In the genomic region with DNA sequence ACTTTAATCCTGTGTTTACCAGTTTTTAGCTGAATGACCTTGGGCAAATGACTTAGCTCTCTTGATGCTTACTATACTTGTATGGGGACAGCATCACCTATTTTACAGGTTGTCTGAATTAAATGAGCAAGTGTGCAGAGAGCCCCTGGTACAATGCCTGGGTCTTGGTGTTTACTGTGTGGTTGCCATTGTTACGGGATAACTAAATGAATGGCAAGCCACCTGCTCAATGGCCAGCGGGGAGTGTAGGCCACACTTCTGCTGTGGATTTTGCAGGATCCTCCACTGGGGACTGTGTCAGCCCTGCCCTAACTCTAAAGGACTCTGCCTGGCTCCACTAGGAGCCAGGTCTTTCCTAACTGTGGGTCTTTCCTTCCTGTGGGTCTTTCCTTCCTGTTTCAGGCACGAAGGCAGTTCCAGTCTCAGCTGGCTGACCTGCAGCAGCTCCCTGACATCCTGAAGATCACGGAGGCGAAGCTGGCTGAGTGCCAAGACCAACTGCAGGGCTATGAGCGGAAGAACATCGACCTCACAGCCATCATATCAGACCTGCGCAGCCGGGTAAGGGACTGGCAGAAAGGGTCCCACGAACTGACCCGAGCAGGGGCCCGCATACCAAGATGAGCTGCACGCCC, we compare ENCODE assay signal across 8 cellular contexts. TPM values are rescaled to one million over a fixed set of nuclear protein-coding genes. Genes with fewer than 3 reads are reported as not detected.
DNase-seq lines count a peak whose midpoint lies in the region; ATAC-seq and TF ChIP-seq lines count a peak whose summit lies in the region.

No MANE protein-coding gene starts in this region.

- ATAC-seq in GM18520 (IDR thresholded peaks at IDR 0.05; ENCODE audit: unreplicated experiment) (no peak), GM18517 (IDR thresholded peaks at IDR 0.05; ENCODE audit: unreplicated experiment) (no peak), HG02938 (IDR thresholded peaks at IDR 0.05; ENCODE audit: unreplicated experiment) (no peak)

- DNase-seq in CMK (ENCODE audit: low read depth) (peak; percentile 98), NCI-H2029 (lab: John Stamatoyannopoulos, UW) (peak; percentile 73), brain microvascular endothelial cell (peak; percentile 48), medulla oblongata (ENCODE audit: extremely low spot score) (peak; percentile 20), SK-N-DZ (ENCODE audit: low spot score) (no peak)

- H3K36me3 ChIP-seq in brain microvascular endothelial cell (replicated peaks): peaks cover 56% of the 10 kb centered on the region

- TF ChIP-seq CTCF in brain microvascular endothelial cell (IDR thresholded peaks at IDR 0.05; ENCODE audit: low read depth, low read length, missing control alignments): no peak

- no peaks in the 10 kb centered on the region for H3K27me3 ChIP-seq in brain microvascular endothelial cell (replicated peaks)

- no peak overlapping the region for H3K4me3 ChIP-seq in brain microvascular endothelial cell (ENCODE audit: low read depth, low read length)

- H3K27ac ChIP-seq in brain microvascular endothelial cell: no peak overlapping the region

- in situ Hi-C loops in brain microvascular endothelial cell (cut with HindIII; ENCODE audit: low pct_ligation_motif_present, low sequenced_read_pairs): no loop called here

RNA-seq across cellular contexts. Expression of a gene that starts 10.3 kb away (rescaled TPM):
- 31.9 and 33.4 TPM in 2 replicates for polyA plus RNA-seq in SK-N-DZ (2014; cell fraction: cytosol; rRNA removed)
- 15.2 and 17.9 TPM in 2 replicates for polyA plus RNA-seq in SK-N-DZ (2014; cell fraction: nucleus; rRNA removed)

RNA-seq across cellular contexts. Expression of a gene that starts 38.4 kb away (rescaled TPM):
- polyA plus RNA-seq in SK-N-DZ (2014; cell fraction: cytosol; rRNA removed): 41.0 and 44.2 TPM in 2 replicates
- 129 and 152 TPM in 2 replicates for polyA plus RNA-seq in SK-N-DZ (2014; cell fraction: nucleus; rRNA removed)

RNA-seq across cellular contexts. Expression of a gene that starts 58.2 kb away (rescaled TPM):
- 59.9 and 65.0 TPM in 2 replicates for polyA plus RNA-seq in SK-N-DZ (2014; cell fraction: cytosol; rRNA removed)
- polyA plus RNA-seq in SK-N-DZ (2014; cell fraction: nucleus; rRNA removed): 149 and 265 TPM in 2 replicates
